ENCODE assay signal across 1 cellular context in the genomic region with DNA sequence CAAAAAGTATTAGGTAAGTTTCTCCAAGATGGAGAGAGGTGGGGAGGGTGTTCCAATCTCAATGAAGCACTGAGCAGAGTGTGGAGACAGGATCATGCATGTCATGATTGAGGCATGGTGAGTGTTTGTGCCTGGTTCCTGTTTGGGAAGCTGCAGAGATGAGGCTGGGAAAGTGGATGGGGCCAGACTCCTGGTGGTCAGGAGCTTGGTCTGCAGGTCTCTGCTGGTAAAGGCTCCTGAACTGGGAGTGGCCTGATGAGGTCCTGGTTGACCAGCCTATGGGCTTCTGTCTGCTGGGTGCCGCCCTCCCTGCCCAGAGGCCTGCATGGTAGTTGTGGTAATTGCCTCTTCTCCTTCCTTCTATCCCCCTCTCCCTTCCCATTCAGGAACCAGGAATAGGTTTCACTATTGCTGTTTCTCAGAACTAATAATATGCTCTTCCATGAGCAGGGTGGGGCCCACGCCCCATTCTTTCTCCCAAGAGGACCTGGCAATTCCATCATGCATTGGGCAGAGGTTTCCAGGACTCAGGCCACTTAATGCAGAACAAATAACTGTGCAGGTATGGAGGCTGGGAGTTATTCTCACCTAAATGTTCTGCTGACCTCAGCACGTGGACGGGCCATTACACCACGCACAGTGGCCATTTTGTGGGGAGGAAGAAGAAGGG.
TF ChIP-seq lines count a peak whose summit lies in the region.

No MANE protein-coding gene starts in this region.

TF ChIP-seq in GM23338, 12 proteins besides CTCF, POLR2A, EP300 and RAD21:
- TF ChIP-seq EZH2 (IDR thresholded peaks at IDR 0.05; ENCODE audit: low read depth, unreplicated experiment) (no peak), ZNF114 (CRISPR knock-in tag; IDR thresholded peaks at IDR 0.05) (no peak), STAT1 (IDR thresholded peaks at IDR 0.05; ENCODE audit: unreplicated experiment) (no peak), CREB1 (CRISPR knock-in tag; IDR thresholded peaks at IDR 0.05; ENCODE audit: low read depth) (no peak), JUNB (IDR thresholded peaks at IDR 0.05; ENCODE audit: unreplicated experiment) (no peak), NANOG (IDR thresholded peaks at IDR 0.05; ENCODE audit: borderline replicate concordance) (no peak), ZNF331 (CRISPR knock-in tag; IDR thresholded peaks at IDR 0.05; ENCODE audit: low read depth) (no peak)
- TF ChIP-seq, protein P1, sequence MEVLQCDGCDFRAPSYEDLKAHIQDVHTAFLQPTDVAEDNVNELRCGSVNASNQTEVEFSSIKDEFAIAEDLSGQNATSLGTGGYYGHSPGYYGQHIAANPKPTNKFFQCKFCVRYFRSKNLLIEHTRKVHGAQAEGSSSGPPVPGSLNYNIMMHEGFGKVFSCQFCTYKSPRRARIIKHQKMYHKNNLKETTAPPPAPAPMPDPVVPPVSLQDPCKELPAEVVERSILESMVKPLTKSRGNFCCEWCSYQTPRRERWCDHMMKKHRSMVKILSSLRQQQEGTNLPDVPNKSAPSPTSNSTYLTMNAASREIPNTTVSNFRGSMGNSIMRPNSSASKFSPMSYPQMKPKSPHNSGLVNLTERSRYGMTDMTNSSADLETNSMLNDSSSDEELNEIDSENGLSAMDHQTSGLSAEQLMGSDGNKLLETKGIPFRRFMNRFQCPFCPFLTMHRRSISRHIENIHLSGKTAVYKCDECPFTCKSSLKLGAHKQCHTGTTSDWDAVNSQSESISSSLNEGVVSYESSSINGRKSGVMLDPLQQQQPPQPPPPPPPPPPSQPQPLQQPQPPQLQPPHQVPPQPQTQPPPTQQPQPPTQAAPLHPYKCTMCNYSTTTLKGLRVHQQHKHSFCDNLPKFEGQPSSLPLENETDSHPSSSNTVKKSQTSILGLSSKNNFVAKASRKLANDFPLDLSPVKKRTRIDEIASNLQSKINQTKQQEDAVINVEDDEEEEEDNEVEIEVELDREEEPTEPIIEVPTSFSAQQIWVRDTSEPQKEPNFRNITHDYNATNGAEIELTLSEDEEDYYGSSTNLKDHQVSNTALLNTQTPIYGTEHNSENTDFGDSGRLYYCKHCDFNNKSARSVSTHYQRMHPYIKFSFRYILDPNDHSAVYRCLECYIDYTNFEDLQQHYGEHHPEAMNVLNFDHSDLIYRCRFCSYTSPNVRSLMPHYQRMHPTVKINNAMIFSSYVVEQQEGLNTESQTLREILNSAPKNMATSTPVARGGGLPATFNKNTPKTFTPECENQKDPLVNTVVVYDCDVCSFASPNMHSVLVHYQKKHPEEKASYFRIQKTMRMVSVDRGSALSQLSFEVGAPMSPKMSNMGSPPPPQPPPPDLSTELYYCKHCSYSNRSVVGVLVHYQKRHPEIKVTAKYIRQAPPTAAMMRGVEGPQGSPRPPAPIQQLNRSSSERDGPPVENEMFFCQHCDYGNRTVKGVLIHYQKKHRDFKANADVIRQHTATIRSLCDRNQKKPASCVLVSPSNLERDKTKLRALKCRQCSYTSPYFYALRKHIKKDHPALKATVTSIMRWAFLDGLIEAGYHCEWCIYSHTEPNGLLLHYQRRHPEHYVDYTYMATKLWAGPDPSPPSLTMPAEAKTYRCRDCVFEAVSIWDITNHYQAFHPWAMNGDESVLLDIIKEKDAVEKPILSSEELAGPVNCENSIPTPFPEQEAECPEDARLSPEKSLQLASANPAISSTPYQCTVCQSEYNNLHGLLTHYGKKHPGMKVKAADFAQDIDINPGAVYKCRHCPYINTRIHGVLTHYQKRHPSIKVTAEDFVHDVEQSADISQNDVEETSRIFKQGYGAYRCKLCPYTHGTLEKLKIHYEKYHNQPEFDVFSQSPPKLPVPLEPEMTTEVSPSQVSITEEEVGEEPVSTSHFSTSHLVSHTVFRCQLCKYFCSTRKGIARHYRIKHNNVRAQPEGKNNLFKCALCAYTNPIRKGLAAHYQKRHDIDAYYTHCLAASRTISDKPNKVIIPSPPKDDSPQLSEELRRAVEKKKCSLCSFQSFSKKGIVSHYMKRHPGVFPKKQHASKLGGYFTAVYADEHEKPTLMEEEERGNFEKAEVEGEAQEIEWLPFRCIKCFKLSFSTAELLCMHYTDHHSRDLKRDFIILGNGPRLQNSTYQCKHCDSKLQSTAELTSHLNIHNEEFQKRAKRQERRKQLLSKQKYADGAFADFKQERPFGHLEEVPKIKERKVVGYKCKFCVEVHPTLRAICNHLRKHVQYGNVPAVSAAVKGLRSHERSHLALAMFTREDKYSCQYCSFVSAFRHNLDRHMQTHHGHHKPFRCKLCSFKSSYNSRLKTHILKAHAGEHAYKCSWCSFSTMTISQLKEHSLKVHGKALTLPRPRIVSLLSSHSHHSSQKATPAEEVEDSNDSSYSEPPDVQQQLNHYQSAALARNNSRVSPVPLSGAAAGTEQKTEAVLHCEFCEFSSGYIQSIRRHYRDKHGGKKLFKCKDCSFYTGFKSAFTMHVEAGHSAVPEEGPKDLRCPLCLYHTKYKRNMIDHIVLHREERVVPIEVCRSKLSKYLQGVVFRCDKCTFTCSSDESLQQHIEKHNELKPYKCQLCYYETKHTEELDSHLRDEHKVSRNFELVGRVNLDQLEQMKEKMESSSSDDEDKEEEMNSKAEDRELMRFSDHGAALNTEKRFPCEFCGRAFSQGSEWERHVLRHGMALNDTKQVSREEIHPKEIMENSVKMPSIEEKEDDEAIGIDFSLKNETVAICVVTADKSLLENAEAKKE (CRISPR knock-in tag; IDR thresholded peaks at IDR 0.05) = no peak
- TF ChIP-seq, protein P2, sequence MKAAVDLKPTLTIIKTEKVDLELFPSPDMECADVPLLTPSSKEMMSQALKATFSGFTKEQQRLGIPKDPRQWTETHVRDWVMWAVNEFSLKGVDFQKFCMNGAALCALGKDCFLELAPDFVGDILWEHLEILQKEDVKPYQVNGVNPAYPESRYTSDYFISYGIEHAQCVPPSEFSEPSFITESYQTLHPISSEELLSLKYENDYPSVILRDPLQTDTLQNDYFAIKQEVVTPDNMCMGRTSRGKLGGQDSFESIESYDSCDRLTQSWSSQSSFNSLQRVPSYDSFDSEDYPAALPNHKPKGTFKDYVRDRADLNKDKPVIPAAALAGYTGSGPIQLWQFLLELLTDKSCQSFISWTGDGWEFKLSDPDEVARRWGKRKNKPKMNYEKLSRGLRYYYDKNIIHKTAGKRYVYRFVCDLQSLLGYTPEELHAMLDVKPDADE (IDR thresholded peaks at IDR 0.05) = no peak
